In the genomic region with DNA sequence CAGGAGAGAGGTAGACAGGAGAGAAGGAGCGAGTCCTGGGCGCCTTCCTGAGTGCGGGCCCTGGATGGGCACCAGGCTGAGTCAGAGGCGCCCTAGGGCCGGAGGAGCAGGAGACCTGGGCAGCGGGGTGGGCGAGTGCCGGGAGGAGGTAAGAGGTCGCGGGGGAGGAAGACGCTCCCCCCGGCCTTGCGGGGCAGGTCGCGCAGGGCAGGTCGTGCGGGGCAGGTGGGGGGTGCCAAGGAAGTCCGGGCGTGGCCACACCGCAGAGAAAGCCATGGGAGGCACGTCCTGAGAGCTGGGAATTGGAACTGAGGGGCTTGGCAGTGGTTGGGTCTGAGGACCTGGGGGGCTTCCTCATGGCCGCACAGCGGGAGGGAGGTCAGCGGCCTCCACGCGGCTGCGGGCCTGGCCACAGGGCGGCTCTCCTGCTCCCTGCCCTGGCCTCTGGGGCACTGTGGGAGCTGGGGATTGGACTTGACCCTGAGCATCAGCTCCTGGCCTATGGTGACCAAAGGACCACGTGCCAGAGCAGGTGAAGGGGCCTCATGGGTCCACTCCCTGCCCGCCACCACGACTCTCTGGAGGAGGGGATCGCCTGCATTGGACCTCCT, we compare ENCODE assay signal across 17 cellular contexts. TPM values are rescaled to one million over a fixed set of nuclear protein-coding genes. Genes with fewer than 3 reads are reported as not detected.
A peak's percentile ranks its signal among the peaks of the same experiment; 100 is the strongest.
DNase-seq lines count a peak whose midpoint lies in the region; ATAC-seq, FAIRE-seq and TF ChIP-seq lines count a peak whose summit lies in the region.
"Had no signal": no experiment of that assay in that cellular context is flagged by ENCODE, and none has a peak within 500 bp of the region (broad histone marks: within the 10 kb centered on the region; RNA-seq: fewer than 3 reads in every experiment).

No MANE protein-coding gene starts in this region.

- in situ Hi-C loops in HAP-1 (cut with MboI; ENCODE audit: low sequenced_read_pairs), result no loop called here

- H3K18ac ChIP-seq in H1 (ENCODE audit: extremely low read depth, low read length), result no peak overlapping the region

- no peak overlapping the region for H3K27ac Mint-ChIP-seq in stimulated activated naive CD8-positive, alpha-beta T cell treated with anti-CD3 and anti-CD28 coated beads, Interleukin-15, amount 100 ng/mL, for 72 hours
- peak overlapping the region; percentile 64 for H3K27ac Mint-ChIP-seq in nephron progenitor cell
- H3K27ac Mint-ChIP-seq: CD4-positive, CD25-positive, alpha-beta regulatory T cell had no signal

- CTCF ChIA-PET in H1 (lab: Charles Lee; ENCODE audit: partially characterized antibody), result interaction anchor here (1.0 kb wide), 1 partner anchor 10 kb away, joined by 3 read pairs; no protein-coding TSS in a partner anchor

- no peak for TF ChIP-seq RAD21 in H1 (IDR thresholded peaks at IDR 0.05 in 1 of 2, conservative IDR thresholded peaks at IDR 0.05 in 1 of 2; ENCODE audit: low read depth in 2 of 2, low read length in 2 of 2)

- no peak for DNase-seq in stimulated activated naive CD8-positive, alpha-beta T cell treated with anti-CD3 and anti-CD28 coated beads, Interleukin-15, amount 100 ng/mL, for 72 hours
- no peak for DNase-seq in stimulated activated naive CD8-positive, alpha-beta T cell treated with anti-CD3 and anti-CD28 coated beads, Interleukin-15, Interleukin-2, amounts not matched to agents 100 U/mL and 50 U/mL, for 24 hours
- DNase-seq in H1 (ENCODE audit: low read depth in 1 of 2, low spot score in 2 of 2) (no peak), nephron progenitor cell (no peak), upper lobe of right lung (no peak), islet precursor cell (no peak), HAP-1 (ENCODE audit: low spot score in 2 of 2) (no peak), amniotic stem cell (lab: John Stamatoyannopoulos, UW) (no peak)
- DNase-seq: ACHN; CD4-positive, CD25-positive, alpha-beta regulatory T cell; DMS 273 treated with DMSO at 0.1 percent for 48 hours; GM23248; HCEC 1CT had no signal

- H3K4ac ChIP-seq in H1 (replicated peaks; ENCODE audit: insufficient read length, low read depth, low read length), result no peak overlapping the region

- H2BK120ac ChIP-seq in H1 (replicated peaks; ENCODE audit: low read depth, low read length), result no peak overlapping the region

- no peak overlapping the region for H4K5ac ChIP-seq in H1 (ENCODE audit: insufficient read length, low read depth, low read length)

- H3K36me3 ChIP-seq in H1 (ENCODE audit: control insufficient read depth in 2 of 4, insufficient read depth in 4 of 4, low read length in 3 of 4) (no peaks in the 10 kb centered on the region), upper lobe of right lung (no peaks in the 10 kb centered on the region), HAP-1 (replicated peaks) (no peaks in the 10 kb centered on the region)

- H3K79me2 ChIP-seq in H1 (ENCODE audit: control insufficient read depth in 1 of 2, insufficient read depth in 2 of 2, low read length in 2 of 2), result no peaks in the 10 kb centered on the region

- no peaks in the 10 kb centered on the region for H3K79me1 ChIP-seq in H1 (ENCODE audit: low read depth, low read length)

- H3K4me2 ChIP-seq in H1 (ENCODE audit: insufficient read depth in 1 of 2, low read depth in 2 of 2, low read length in 2 of 2), result no peak overlapping the region
- H3K4me2 ChIP-seq: BLaER1 treated with 17β-estradiol and CSF1 and Interleukin-3, amounts not matched to agents 10 nM and 100 nM had no signal

- no peak for TF ChIP-seq POLR2A in H1 (IDR thresholded peaks at IDR 0.05; ENCODE audit: control extremely low read depth in 1 of 2, low read depth in 2 of 2, low read length in 2 of 2)

- TF ChIP-seq CTCF in H1 (IDR thresholded peaks at IDR 0.05; ENCODE audit: control extremely low read depth in 1 of 3, insufficient read depth in 1 of 3, low read depth in 1 of 3, low read length in 3 of 3) (no peak), nephron progenitor cell (IDR thresholded peaks at IDR 0.05) (no peak), upper lobe of right lung (IDR thresholded peaks at IDR 0.05) (no peak)

- no peak overlapping the region for H4K91ac ChIP-seq in H1 (replicated peaks; ENCODE audit: insufficient read length, low read length)

- no peak overlapping the region for H2AFZ ChIP-seq in H1 (ENCODE audit: low read length)
- H2AFZ ChIP-seq: GM23248 had no signal

- no peak overlapping the region for H3K56ac ChIP-seq in H1 (replicated peaks; ENCODE audit: insufficient read length, low read depth, low read length)

- no peak overlapping the region for H2BK20ac ChIP-seq in H1 (ENCODE audit: low read length)

- POLR2A ChIA-PET in H1 (lab: Charles Lee; ENCODE audit: partially characterized antibody), result no interaction called here

- no peak overlapping the region for H3K4me3 Mint-ChIP-seq in stimulated activated naive CD8-positive, alpha-beta T cell treated with anti-CD3 and anti-CD28 coated beads, Interleukin-15, amount 100 ng/mL, for 72 hours
- H3K4me3 Mint-ChIP-seq in nephron progenitor cell, result no peak overlapping the region
- H3K4me3 Mint-ChIP-seq: CD4-positive, CD25-positive, alpha-beta regulatory T cell had no signal

- no peak for TF ChIP-seq EP300 in H1 (IDR thresholded peaks at IDR 0.05; ENCODE audit: borderline replicate concordance in 1 of 2, low read depth in 2 of 2, low read length in 2 of 2)

- intact Hi-C loops in upper lobe of right lung (cut with DNase I), result no loop called here

- H3K36me3 Mint-ChIP-seq in nephron progenitor cell (ENCODE audit: low read depth), result no peaks in the 10 kb centered on the region

- H3K4me3 ChIP-seq in H1 (ENCODE audit: extremely low read depth in 1 of 4, insufficient read depth in 2 of 4, low read depth in 3 of 4, low read length in 4 of 4) (no peak overlapping the region), upper lobe of right lung (no peak overlapping the region), HAP-1 (no peak overlapping the region)
- H3K4me3 ChIP-seq: BLaER1 treated with 17β-estradiol and CSF1 and Interleukin-3, amounts not matched to agents 10 nM and 100 nM; GM12878; GM23248 had no signal

- H2AK5ac ChIP-seq in H1 (ENCODE audit: low read depth, low read length), result no peak overlapping the region

- no peaks in the 10 kb centered on the region for H3K27me3 ChIP-seq in H1 (replicated peaks in 1 of 4; ENCODE audit: control insufficient read depth in 3 of 4, extremely low read depth in 1 of 4, insufficient read depth in 3 of 4, low read length in 3 of 4)
- H3K27me3 ChIP-seq in upper lobe of right lung, result no peaks in the 10 kb centered on the region
- H3K27me3 ChIP-seq in HAP-1 (ENCODE audit: low read depth), result no peaks in the 10 kb centered on the region
- H3K27me3 ChIP-seq: BLaER1 treated with 17β-estradiol and CSF1 and Interleukin-3, amounts not matched to agents 10 nM and 100 nM had no signal

- no peak overlapping the region for H3K9ac ChIP-seq in H1 (replicated peaks in 1 of 4; ENCODE audit: extremely low read depth in 1 of 4, low read depth in 3 of 4, low read length in 3 of 4)
- H3K9ac ChIP-seq: BLaER1 treated with 17β-estradiol and CSF1 and Interleukin-3, amounts not matched to agents 10 nM and 100 nM; GM23248 had no signal

- no peaks in the 10 kb centered on the region for H3K9me3 Mint-ChIP-seq in stimulated activated naive CD8-positive, alpha-beta T cell treated with anti-CD3 and anti-CD28 coated beads, Interleukin-15, amount 100 ng/mL, for 72 hours
- H3K9me3 Mint-ChIP-seq in nephron progenitor cell, result peaks cover 14% of the 10 kb centered on the region
- H3K9me3 Mint-ChIP-seq: CD4-positive, CD25-positive, alpha-beta regulatory T cell had no signal

- H3K14ac ChIP-seq in H1 (ENCODE audit: insufficient read length), result no peak overlapping the region

- no peaks in the 10 kb centered on the region for H4K20me1 ChIP-seq in H1 (replicated peaks in 1 of 2; ENCODE audit: control insufficient read depth in 1 of 2, insufficient read depth in 2 of 2, low read length in 2 of 2)
- H4K20me1 ChIP-seq: BLaER1 treated with 17β-estradiol and CSF1 and Interleukin-3, amounts not matched to agents 10 nM and 100 nM had no signal

- no peak overlapping the region for H2BK15ac ChIP-seq in H1 (ENCODE audit: low read length)

- FAIRE-seq in H1 (lab: Jason Lieb, UNC), result no peak
- FAIRE-seq: GM12878 had no signal

- H3K23me2 ChIP-seq in H1 (ENCODE audit: low read depth, low read length), result no peaks in the 10 kb centered on the region

- H3K27ac ChIP-seq in H1 (ENCODE audit: low read depth, low read length) (no peak overlapping the region), upper lobe of right lung (no peak overlapping the region)
- H3K27ac ChIP-seq: BLaER1 treated with 17β-estradiol and CSF1 and Interleukin-3, amounts not matched to agents 10 nM and 100 nM; GM23248 had no signal

- H3K4me1 Mint-ChIP-seq in stimulated activated naive CD8-positive, alpha-beta T cell treated with anti-CD3 and anti-CD28 coated beads, Interleukin-15, amount 100 ng/mL, for 72 hours, result no peaks in the 10 kb centered on the region
- H3K4me1 Mint-ChIP-seq in nephron progenitor cell, result peaks cover 8% of the 10 kb centered on the region
- H3K4me1 Mint-ChIP-seq: CD4-positive, CD25-positive, alpha-beta regulatory T cell had no signal

- no peak overlapping the region for H3K23ac ChIP-seq in H1 (ENCODE audit: insufficient read length)

- WGBS in H1 (ENCODE audit: extremely low coverage in 1 of 2, insufficient coverage in 1 of 2, insufficient read length in 1 of 2, insufficient replicate concordance in 2 of 2, low coverage in 1 of 2, low lambda C conversion rate in 2 of 2, missing lambda C conversion rate in 1 of 2), 2 experiments, result 94% methylated on average over 30 of the region's 32 CpGs; no CpG with 5 or more reads in 1 of the 2 experiments

- ATAC-seq in stimulated activated naive CD8-positive, alpha-beta T cell treated with anti-CD3 and anti-CD28 coated beads, Interleukin-15, amount 100 ng/mL, for 72 hours, result peak; percentile 46
- ATAC-seq in stimulated activated naive CD8-positive, alpha-beta T cell treated with anti-CD3 and anti-CD28 coated beads, Interleukin-15, Interleukin-2, amounts not matched to agents 100 U/mL and 50 U/mL, for 24 hours, result no peak
- peak; percentile 4 for ATAC-seq in upper lobe of right lung
- ATAC-seq: GM12878 had no signal

- H3K9me3 ChIP-seq in H1 (ENCODE audit: insufficient read depth in 2 of 2, low read depth in 1 of 2, low read length in 1 of 2) (no peaks in the 10 kb centered on the region), upper lobe of right lung (no peaks in the 10 kb centered on the region), HAP-1 (no peaks in the 10 kb centered on the region)

- H3K4me1 ChIP-seq in H1 (replicated peaks in 1 of 4; ENCODE audit: control insufficient read depth in 3 of 4, insufficient read depth in 4 of 4, low read length in 3 of 4) (no peaks in the 10 kb centered on the region), upper lobe of right lung (no peaks in the 10 kb centered on the region), HAP-1 (no peaks in the 10 kb centered on the region)

- H2BK12ac ChIP-seq in H1 (ENCODE audit: low read depth, low read length), result no peak overlapping the region

- H4K8ac ChIP-seq in H1 (ENCODE audit: extremely low read depth, insufficient read depth, low read length), result peak overlapping the region; percentile 16; the same call in 1 of the 2 replicates

- H2BK5ac ChIP-seq in H1 (ENCODE audit: low read depth, low read length), result no peak overlapping the region

- H3K27me3 Mint-ChIP-seq in stimulated activated naive CD8-positive, alpha-beta T cell treated with anti-CD3 and anti-CD28 coated beads, Interleukin-15, amount 100 ng/mL, for 72 hours, result peaks cover 11% of the 10 kb centered on the region
- peaks cover 3% of the 10 kb centered on the region for H3K27me3 Mint-ChIP-seq in nephron progenitor cell (ENCODE audit: low read depth, poor library complexity)
- H3K27me3 Mint-ChIP-seq: CD4-positive, CD25-positive, alpha-beta regulatory T cell had no signal

RNA-seq across cellular contexts. Expression of gene MMP21, which starts 0.9 kb away (rescaled TPM):
- total RNA-seq in H1 (2021; fragmentation: NEBNext Ultra II Directional; extraction: Animal tissue kit (Norgen Biotek cat#: 25700)), result not detected in 2 replicates
- 0.05 TPM in 1 of 2 replicates, not detected in the other for polyA plus RNA-seq in H1 (2011; rRNA removed)
- polyA plus RNA-seq in H1 (2011; cell fraction: cytosol; rRNA removed), result not detected
- not detected for polyA plus RNA-seq in H1 (2011; cell fraction: nucleus; rRNA removed)
- 0.09 TPM in 1 of 4 replicates, not detected in the others for polyA plus RNA-seq in H1 (2012, experiment 1 of 2)
- not detected for polyA plus RNA-seq in H1 (2012, experiment 2 of 2)
- 0.04 TPM for polyA plus RNA-seq in H1 (2013, experiment 1 of 2)
- polyA plus RNA-seq in H1 (2013, experiment 2 of 2), result 0.02 TPM
- polyA minus RNA-seq in H1 (2011; rRNA and poly(A)+ RNA removed), result not detected in 2 replicates
- not detected for polyA minus RNA-seq in H1 (2011; cell fraction: cytosol; rRNA and poly(A)+ RNA removed)
- not detected for polyA minus RNA-seq in H1 (2011; cell fraction: nucleus; rRNA and poly(A)+ RNA removed)
- not detected for total RNA-seq in upper lobe of right lung
- total RNA-seq: A172, Daoy, GM12878, GM23248 had no signal
- polyA plus RNA-seq: GM23248 had no signal

RNA-seq across cellular contexts. Expression of gene UROS, which starts 48.4 kb away (rescaled TPM):
- 43.3 and 45.6 TPM in 2 replicates for total RNA-seq in H1 (2021; fragmentation: NEBNext Ultra II Directional; extraction: Animal tissue kit (Norgen Biotek cat#: 25700))
- polyA plus RNA-seq in H1 (2011; rRNA removed), result 58.0 and 62.6 TPM in 2 replicates
- 43.9 TPM for polyA plus RNA-seq in H1 (2011; cell fraction: cytosol; rRNA removed)
- 58.9 TPM for polyA plus RNA-seq in H1 (2011; cell fraction: nucleus; rRNA removed)
- 41.9 to 46.6 TPM (median 43.4 TPM) in 4 replicates for polyA plus RNA-seq in H1 (2012, experiment 1 of 2)
- polyA plus RNA-seq in H1 (2012, experiment 2 of 2), result 51.2 TPM
- polyA plus RNA-seq in H1 (2013, experiment 1 of 2), result 44.1 TPM
- 43.3 TPM for polyA plus RNA-seq in H1 (2013, experiment 2 of 2)
- 30.3 and 35.2 TPM in 2 replicates for polyA minus RNA-seq in H1 (2011; rRNA and poly(A)+ RNA removed)
- polyA minus RNA-seq in H1 (2011; cell fraction: cytosol; rRNA and poly(A)+ RNA removed), result 18.8 TPM
- polyA minus RNA-seq in H1 (2011; cell fraction: nucleus; rRNA and poly(A)+ RNA removed), result 46.9 TPM
- 34.2 TPM for total RNA-seq in upper lobe of right lung

RNA-seq across cellular contexts. Expression of gene BCCIP, which starts 48.7 kb away (rescaled TPM):
- 118 and 120 TPM in 2 replicates for total RNA-seq in H1 (2021; fragmentation: NEBNext Ultra II Directional; extraction: Animal tissue kit (Norgen Biotek cat#: 25700))
- 16.6 and 33.9 TPM in 2 replicates for polyA plus RNA-seq in H1 (2011; rRNA removed)
- polyA plus RNA-seq in H1 (2011; cell fraction: cytosol; rRNA removed), result 67.7 TPM
- polyA plus RNA-seq in H1 (2011; cell fraction: nucleus; rRNA removed), result 14.7 TPM
- 82.6 to 161 TPM (median 93.6 TPM) in 4 replicates for polyA plus RNA-seq in H1 (2012, experiment 1 of 2)
- polyA plus RNA-seq in H1 (2012, experiment 2 of 2), result 17.0 TPM
- polyA plus RNA-seq in H1 (2013, experiment 1 of 2), result 95.1 TPM
- 91.0 TPM for polyA plus RNA-seq in H1 (2013, experiment 2 of 2)
- 19.5 and 21.0 TPM in 2 replicates for polyA minus RNA-seq in H1 (2011; rRNA and poly(A)+ RNA removed)
- polyA minus RNA-seq in H1 (2011; cell fraction: cytosol; rRNA and poly(A)+ RNA removed), result 24.9 TPM
- polyA minus RNA-seq in H1 (2011; cell fraction: nucleus; rRNA and poly(A)+ RNA removed), result 35.0 TPM
- 36.9 TPM for total RNA-seq in upper lobe of right lung

RNA-seq across cellular contexts. Expression of gene EDRF1, which starts 55.2 kb away (rescaled TPM):
- total RNA-seq in H1 (2021; fragmentation: NEBNext Ultra II Directional; extraction: Animal tissue kit (Norgen Biotek cat#: 25700)), result 35.7 and 37.8 TPM in 2 replicates
- 13.0 and 19.9 TPM in 2 replicates for polyA plus RNA-seq in H1 (2011; rRNA removed)
- polyA plus RNA-seq in H1 (2011; cell fraction: cytosol; rRNA removed), result 24.3 TPM
- polyA plus RNA-seq in H1 (2011; cell fraction: nucleus; rRNA removed), result 31.7 TPM
- polyA plus RNA-seq in H1 (2012, experiment 1 of 2), result 17.6 to 28.1 TPM (median 23.0 TPM) in 4 replicates
- 1.9 TPM for polyA plus RNA-seq in H1 (2012, experiment 2 of 2)
- polyA plus RNA-seq in H1 (2013, experiment 1 of 2), result 26.6 TPM
- 22.8 TPM for polyA plus RNA-seq in H1 (2013, experiment 2 of 2)
- polyA minus RNA-seq in H1 (2011; rRNA and poly(A)+ RNA removed), result 32.4 and 36.1 TPM in 2 replicates
- polyA minus RNA-seq in H1 (2011; cell fraction: cytosol; rRNA and poly(A)+ RNA removed), result 27.2 TPM
- polyA minus RNA-seq in H1 (2011; cell fraction: nucleus; rRNA and poly(A)+ RNA removed), result 51.6 TPM
- 20.8 TPM for total RNA-seq in upper lobe of right lung
